1 cellular context compared by ENCODE assay signal in genomic region chr4:10085386-10085785, GRCh38.
TF ChIP-seq lines count a peak whose summit lies in the region.

No MANE protein-coding gene starts in this region.

TF ChIP-seq in HepG2, 621 proteins besides CTCF, POLR2A, EP300 and RAD21:
- TF ChIP-seq HDAC6 (IDR thresholded peaks at IDR 0.05; ENCODE audit: low read depth, low read length) (no peak), HOXD1 (CRISPR knock-in tag; IDR thresholded peaks at IDR 0.05) (no peak), NFRKB (IDR thresholded peaks at IDR 0.05) (no peak), TEAD2 (CRISPR knock-in tag; IDR thresholded peaks at IDR 0.05) (no peak), E2F2 (CRISPR knock-in tag; IDR thresholded peaks at IDR 0.05; ENCODE audit: borderline replicate concordance) (no peak), SKI (IDR thresholded peaks at IDR 0.05; ENCODE audit: partially characterized antibody) (no peak), ZBTB10 (CRISPR knock-in tag; IDR thresholded peaks at IDR 0.05; ENCODE audit: borderline replicate concordance) (no peak), ZNF138 (CRISPR knock-in tag; IDR thresholded peaks at IDR 0.05; ENCODE audit: low read depth) (no peak)
